16 cellular contexts compared by ENCODE assay signal in the genomic region with DNA sequence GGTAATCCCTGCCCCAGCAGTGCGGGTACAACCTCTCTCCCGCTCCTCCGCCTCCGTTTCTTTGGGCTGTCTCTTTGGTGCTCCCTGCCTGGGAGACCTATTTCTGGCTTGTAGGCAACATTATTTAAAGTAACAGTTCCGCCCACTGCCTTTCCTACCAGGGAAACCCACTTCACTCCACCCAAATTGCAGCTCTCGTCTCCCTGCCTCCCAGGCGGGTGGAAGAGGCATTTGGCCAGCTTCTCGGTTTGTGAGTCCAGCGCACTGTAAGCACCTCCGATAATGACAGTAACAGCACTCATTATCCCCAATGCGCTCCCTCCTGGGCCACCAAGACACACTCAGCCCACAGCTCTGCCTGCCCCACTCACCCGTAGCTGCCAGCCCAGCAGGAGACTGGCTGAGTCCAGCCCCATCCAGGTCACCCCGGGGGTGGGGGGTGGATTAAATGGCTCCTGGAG.
A peak's percentile ranks its signal among the peaks of the same experiment; 100 is the strongest.
DNase-seq lines count a peak whose midpoint lies in the region; TF ChIP-seq lines count a peak whose summit lies in the region.
"Had no signal": no experiment of that assay in that cellular context is flagged by ENCODE, and none has a peak within 500 bp of the region (broad histone marks: within the 10 kb centered on the region; RNA-seq: fewer than 3 reads in every experiment).

No MANE protein-coding gene starts in this region.

- BruUV-seq in PC-9 (replicated peaks; lab: Mats Ljungman, UMichigan) = no TSS peak

- H2AFZ ChIP-seq in PC-9 = no peak overlapping the region

- no peak for TF ChIP-seq POLR2A in transverse colon (IDR thresholded peaks at IDR 0.05)

- DNase-seq in NCI-H510A treated with DMSO at 0.1 percent for 48 hours (lab: John Stamatoyannopoulos, UW) = peak; percentile 50
- DNase-seq in NCI-H510A (lab: John Stamatoyannopoulos, UW) = no peak
- peak; percentile 79 for DNase-seq in NCI-H748 (lab: John Stamatoyannopoulos, UW; ENCODE audit: unreplicated experiment)
- DNase-seq in left ventricle myocardium inferior = peak; percentile 62
- DNase-seq in transverse colon = no peak
- DNase-seq in PC-9 = no peak
- no peak for DNase-seq in LoVo (ENCODE audit: low spot score)
- no peak for DNase-seq in ureter (ENCODE audit: low spot score)
- DNase-seq: activated gamma-delta T cell, erythroblast, GDM1, RPMI8226, stomach, T-cell had no signal

- H3K4me1 ChIP-seq in left ventricle myocardium inferior (peaks cover 47% of the 10 kb centered on the region), transverse colon (peaks cover 0 to 9% (median 3%) of the 10 kb centered on the region in 4 donors), PC-9 (replicated peaks; ENCODE audit: insufficient read depth) (no peaks in the 10 kb centered on the region)

- H3K36me3 ChIP-seq in left ventricle myocardium inferior (no peaks in the 10 kb centered on the region), transverse colon (no peaks in the 10 kb centered on the region), PC-9 (ENCODE audit: low read depth) (no peaks in the 10 kb centered on the region)
- H3K36me3 ChIP-seq: stomach had no signal

- intact Hi-C loops in left ventricle myocardium inferior (cut with micrococcal nuclease) = no loop called here
- intact Hi-C loops in transverse colon (cut with DNase I; ENCODE audit: low total_unique reads) = no loop called here
- intact Hi-C loops in PC-9 (cut with micrococcal nuclease; ENCODE audit: unreplicated experiment) = no loop called here

- H3F3A ChIP-seq in PC-9 (ENCODE audit: insufficient read depth, low read depth) = no peaks in the 10 kb centered on the region

- no peak for TF ChIP-seq EP300 in transverse colon (IDR thresholded peaks at IDR 0.05; ENCODE audit: low read depth)

- TF ChIP-seq CTCF in left ventricle myocardium inferior (IDR thresholded peaks at IDR 0.05; ENCODE audit: borderline replicate concordance) (no peak), transverse colon (IDR thresholded peaks at IDR 0.05) (no peak), PC-9 (conservative IDR thresholded peaks at IDR 0.05) (no peak)

- H3K27me3 ChIP-seq in left ventricle myocardium inferior (ENCODE audit: low read depth) (peaks cover 11% of the 10 kb centered on the region), transverse colon (peaks cover 4% of the 10 kb centered on the region), PC-9 (ENCODE audit: insufficient read depth, low read depth) (peaks cover 88% of the 10 kb centered on the region)

- H3K27ac ChIP-seq in left ventricle myocardium inferior (replicated peaks) (peak overlapping the region; percentile 87), transverse colon (no peak overlapping the region), PC-9 (no peak overlapping the region)
- H3K27ac ChIP-seq: A549, coronary artery, stomach had no signal

- no peaks in the 10 kb centered on the region for H3K79me2 ChIP-seq in PC-9 (ENCODE audit: low read depth)

- H3K9me2 ChIP-seq in PC-9 (ENCODE audit: insufficient read depth) = no peaks in the 10 kb centered on the region

- POLR2A ChIA-PET in PC-9 (lab: Charles Lee; ENCODE audit: unreplicated experiment) = no interaction called here

- H3K4me3 ChIP-seq in left ventricle myocardium inferior (peak overlapping the region; percentile 50), transverse colon (no peak overlapping the region), PC-9 (no peak overlapping the region)
- H3K4me3 ChIP-seq: A549, coronary artery, stomach had no signal

- in situ Hi-C loops in transverse colon (cut with MboI; ENCODE audit: low pct_ligation_motif_present in 1 of 4, low pct_unique_long_range_greater_than_20kb in 1 of 4, low sequenced_read_pairs in 3 of 4) = no loop called here

- H4K20me1 ChIP-seq in PC-9 (ENCODE audit: insufficient read depth) = no peaks in the 10 kb centered on the region

- CTCF ChIA-PET in PC-9 (lab: Charles Lee) = no interaction called here

- 67 to 78% methylated on average over 9 to 13 of the region's 13 CpGs for WGBS in transverse colon (ENCODE audit: low coverage in 1 of 2), 2 donors

- H3K4me2 ChIP-seq in PC-9 = no peak overlapping the region
- H3K4me2 ChIP-seq: A549 had no signal

- H3K9me3 ChIP-seq in left ventricle myocardium inferior (replicated peaks) (no peaks in the 10 kb centered on the region), transverse colon (no peaks in the 10 kb centered on the region), PC-9 (ENCODE audit: insufficient read depth, low read depth) (no peaks in the 10 kb centered on the region)
- H3K9me3 ChIP-seq: stomach had no signal

Comparison
In these comparisons a context has a peak if more than half of its experiments do, and no peak if none do; other contexts are left out.
1. DNase-seq: peak in NCI-H510A treated with DMSO at 0.1 percent for 48 hours (single experiment), NCI-H748 (single experiment) and left ventricle myocardium inferior (single experiment); none in NCI-H510A (single experiment), transverse colon (single experiment), PC-9 (0 of 2), LoVo (single experiment) and ureter (single experiment).